ENCODE assay signal across 1 cellular context in genomic region chr21:45626127-45626526, GRCh38. TPM values are rescaled to one million over a fixed set of nuclear protein-coding genes. Genes with fewer than 3 reads are reported as not detected.
"Had no signal": no experiment of that assay in that cellular context is flagged by ENCODE, and none has a peak within 500 bp of the region (broad histone marks: within the 10 kb centered on the region; RNA-seq: fewer than 3 reads in every experiment).

No MANE protein-coding gene starts in this region.

RNA-seq across cellular contexts. Expression of gene PCBP3, which starts 17.4 kb away (rescaled TPM):
- total RNA-seq: activated B cell treated with CpG ODN at 0.5 μM for 24 hours had no signal
